In the genomic region with DNA sequence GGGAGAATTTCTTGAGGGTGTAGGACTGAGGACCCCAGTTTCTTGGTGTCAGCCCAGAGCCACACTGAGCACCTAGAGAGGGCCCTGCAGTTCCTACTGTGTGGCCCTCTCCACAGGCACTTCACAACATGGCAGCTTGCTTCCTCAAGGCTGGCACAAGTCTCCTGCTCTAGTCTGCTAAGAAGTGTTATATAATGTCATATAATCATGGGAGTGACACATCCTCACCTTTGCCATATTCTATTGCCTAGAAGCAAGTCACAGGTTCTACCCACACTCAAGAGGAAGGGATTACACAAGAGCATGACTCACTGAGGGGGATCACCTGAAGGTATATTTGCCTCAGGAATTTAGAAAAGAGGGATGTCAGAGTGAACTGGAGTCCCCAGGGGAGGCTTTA, we compare ENCODE assay signal across 14 cellular contexts. TPM values are rescaled to one million over a fixed set of nuclear protein-coding genes. Genes with fewer than 3 reads are reported as not detected.
A peak's percentile ranks its signal among the peaks of the same experiment; 100 is the strongest.
DNase-seq lines count a peak whose midpoint lies in the region; ATAC-seq, FAIRE-seq and TF ChIP-seq lines count a peak whose summit lies in the region.
"Had no signal": no experiment of that assay in that cellular context is flagged by ENCODE, and none has a peak within 500 bp of the region (broad histone marks: within the 10 kb centered on the region; RNA-seq: fewer than 3 reads in every experiment).

No MANE protein-coding gene starts in this region.

- H3K27me3 Mint-ChIP-seq in activated naive CD4-positive, alpha-beta T cell treated with anti-CD3 and anti-CD28 coated beads for 36 hours (ENCODE audit: low read depth), result peaks cover 7% of the 10 kb centered on the region
- peaks cover 5% of the 10 kb centered on the region for H3K27me3 Mint-ChIP-seq in type B pancreatic cell

- H3K36me3 ChIP-seq in RWPE2 (ENCODE audit: low read depth) (no peaks in the 10 kb centered on the region), keratinocyte (ENCODE audit: control insufficient read depth in 2 of 2, extremely low read depth in 1 of 2, insufficient read depth in 2 of 2, low read length in 2 of 2) (no peaks in the 10 kb centered on the region), heart left ventricle (no peaks in the 10 kb centered on the region)
- H3K36me3 ChIP-seq: pancreas had no signal

- no peak overlapping the region for H3K4me3 Mint-ChIP-seq in activated naive CD4-positive, alpha-beta T cell treated with anti-CD3 and anti-CD28 coated beads for 36 hours
- H3K4me3 Mint-ChIP-seq in type B pancreatic cell, result no peak overlapping the region
- H3K4me3 Mint-ChIP-seq: mesothelial cell of epicardium had no signal

- H3K4me1 ChIP-seq in RWPE2 (ENCODE audit: insufficient read depth, poor library complexity, severe bottlenecking) (peaks cover 21% of the 10 kb centered on the region), keratinocyte (ENCODE audit: control insufficient read depth, extremely low read depth, insufficient read depth, low read length) (peaks cover 27% of the 10 kb centered on the region), heart left ventricle (peaks cover 0 to 20% (median 3%) of the 10 kb centered on the region in 12 donors)

- no peaks in the 10 kb centered on the region for H3K27me3 ChIP-seq in RWPE2 (ENCODE audit: insufficient read depth, poor library complexity, severe bottlenecking)
- no peaks in the 10 kb centered on the region for H3K27me3 ChIP-seq in keratinocyte (ENCODE audit: control insufficient read depth, extremely low read depth, insufficient read depth, low read length)
- H3K27me3 ChIP-seq in heart left ventricle, result peaks cover 0 to 6% (median 0%) of the 10 kb centered on the region in 9 donors
- H3K27me3 ChIP-seq: pancreas had no signal

- no peak for TF ChIP-seq CTCF in RWPE2 (IDR thresholded peaks at IDR 0.05; ENCODE audit: poor library complexity, severe bottlenecking)
- TF ChIP-seq CTCF in keratinocyte (optimal IDR thresholded peaks at IDR 0.05 in 1 of 3, IDR thresholded peaks at IDR 0.05 in 1 of 3, conservative IDR thresholded peaks at IDR 0.05 in 1 of 3; ENCODE audit: extremely low read depth in 1 of 3, insufficient read depth in 2 of 3, low read length in 3 of 3), result no peak
- no peak for TF ChIP-seq CTCF in type B pancreatic cell (conservative IDR thresholded peaks at IDR 0.05)
- TF ChIP-seq CTCF in heart left ventricle (IDR thresholded peaks at IDR 0.05), result no peak

- H3K9me3 ChIP-seq in RWPE2 (ENCODE audit: severe bottlenecking) (no peaks in the 10 kb centered on the region), keratinocyte (ENCODE audit: control insufficient read depth, low read depth, low read length) (no peaks in the 10 kb centered on the region), heart left ventricle (no peaks in the 10 kb centered on the region)
- H3K9me3 ChIP-seq: pancreas had no signal

- peak; percentile 84 for ATAC-seq in RWPE2 (ENCODE audit: low read depth)
- ATAC-seq in heart left ventricle, result no peak

- no peaks in the 10 kb centered on the region for H3K36me3 Mint-ChIP-seq in activated naive CD4-positive, alpha-beta T cell treated with anti-CD3 and anti-CD28 coated beads for 36 hours (ENCODE audit: low read depth)
- no peaks in the 10 kb centered on the region for H3K36me3 Mint-ChIP-seq in type B pancreatic cell
- H3K36me3 Mint-ChIP-seq: mesothelial cell of epicardium had no signal

- H3K4me1 Mint-ChIP-seq in activated naive CD4-positive, alpha-beta T cell treated with anti-CD3 and anti-CD28 coated beads for 36 hours (ENCODE audit: low read depth), result peaks cover 11% of the 10 kb centered on the region
- H3K4me1 Mint-ChIP-seq in type B pancreatic cell (ENCODE audit: unreplicated experiment), result peaks cover 10% of the 10 kb centered on the region

- FAIRE-seq in keratinocyte (lab: Jason Lieb, UNC), result peak; percentile 64
- FAIRE-seq: pancreas had no signal

- H3K4me3 ChIP-seq in RWPE2 (ENCODE audit: severe bottlenecking) (no peak overlapping the region), keratinocyte (ENCODE audit: control insufficient read depth in 2 of 3, extremely low read depth in 1 of 3, insufficient read depth in 2 of 3, low read depth in 1 of 3, low read length in 3 of 3) (no peak overlapping the region), heart left ventricle (no peak overlapping the region)
- H3K4me3 ChIP-seq: pancreas had no signal

- no peaks in the 10 kb centered on the region for H3K79me2 ChIP-seq in keratinocyte (ENCODE audit: control insufficient read depth, insufficient read depth, low read length)

- CTCF ChIA-PET in activated naive CD4-positive, alpha-beta T cell treated with anti-CD3 and anti-CD28 coated beads for 36 hours (lab: Charles Lee), result interaction anchor here (2.0 kb wide), 1 partner anchor 12 kb away, joined by 5 read pairs; no protein-coding TSS in a partner anchor

- H3K27ac ChIP-seq in RWPE2 (ENCODE audit: poor library complexity, severe bottlenecking) (peak overlapping the region; percentile 20), keratinocyte (ENCODE audit: control insufficient read depth, insufficient read depth, low read length) (no peak overlapping the region), heart left ventricle (no peak overlapping the region)
- H3K27ac ChIP-seq: pancreas had no signal

- intact Hi-C loops in activated naive CD4-positive, alpha-beta T cell treated with anti-CD3 and anti-CD28 coated beads for 36 hours (cut with micrococcal nuclease), result no loop called here
- intact Hi-C loops in heart left ventricle (cut with DNase I), result no loop called here

- H2AFZ ChIP-seq in keratinocyte (ENCODE audit: control insufficient read depth, low read length), result no peak overlapping the region

- H3K27ac Mint-ChIP-seq in activated naive CD4-positive, alpha-beta T cell treated with anti-CD3 and anti-CD28 coated beads for 36 hours, result no peak overlapping the region
- H3K27ac Mint-ChIP-seq in type B pancreatic cell, result peak overlapping the region; percentile 12
- H3K27ac Mint-ChIP-seq: mesothelial cell of epicardium had no signal

- no peak for TF ChIP-seq POLR2A in heart left ventricle (IDR thresholded peaks at IDR 0.05)

- H3K9ac ChIP-seq in keratinocyte (ENCODE audit: control insufficient read depth, extremely low read depth, insufficient read depth, low read length), result no peak overlapping the region

- dilution Hi-C loops in keratinocyte (cut with MboI; ENCODE audit: extremely low pct_ligation_motif_present, low sequenced_read_pairs), result no loop called here

- H3K9me1 ChIP-seq in keratinocyte (ENCODE audit: control insufficient read depth, extremely low read depth, insufficient read depth, low read length), result no peaks in the 10 kb centered on the region

- H3K4me2 ChIP-seq in keratinocyte (ENCODE audit: control insufficient read depth, extremely low read depth, insufficient read depth, low read depth, low read length), result peak overlapping the region; percentile 41

- no peaks in the 10 kb centered on the region for H4K20me1 ChIP-seq in keratinocyte (ENCODE audit: control insufficient read depth, extremely low read depth, insufficient read depth, low read length)

- H3K9me3 Mint-ChIP-seq in activated naive CD4-positive, alpha-beta T cell treated with anti-CD3 and anti-CD28 coated beads for 36 hours, result no peaks in the 10 kb centered on the region
- no peaks in the 10 kb centered on the region for H3K9me3 Mint-ChIP-seq in type B pancreatic cell
- H3K9me3 Mint-ChIP-seq: mesothelial cell of epicardium had no signal

- DNase-seq in activated naive CD4-positive, alpha-beta T cell treated with anti-CD3 and anti-CD28 coated beads for 36 hours, result peak; percentile 24
- DNase-seq in activated naive CD4-positive, alpha-beta T cell treated with anti-CD3 and anti-CD28 coated beads, Interleukin-2, amount 50 U/mL, for 16 hours, result no peak
- DNase-seq in RWPE2 (ENCODE audit: low spot score) (no peak), keratinocyte (ENCODE audit: low read depth, low spot score) (peak; percentile 92), type B pancreatic cell (ENCODE audit: extremely low spot score, unreplicated experiment) (no peak), T-helper 2 cell (no peak), heart left ventricle (no peak), NCI-H2107 (lab: John Stamatoyannopoulos, UW) (no peak)
- DNase-seq: activated CD4-positive, alpha-beta T cell treated with anti-CD3 and anti-CD28 coated beads, Interleukin-2, amount 50 U/mL, for 1 hour; activated effector memory CD4-positive, alpha-beta T cell treated with anti-CD3 and anti-CD28 coated beads, Interleukin-2, amount 50 U/mL, for 16 hours; DMS 273 treated with DMSO at 0.1 percent for 48 hours; erythroblast; pancreas had no signal

RNA-seq across cellular contexts. Expression of gene SNX27, which starts 5.5 kb away (rescaled TPM):
- 10 to 100 TPM; 22.9 to 23.6 TPM for total RNA-seq in activated naive CD4-positive, alpha-beta T cell treated with anti-CD3 and anti-CD28 coated beads for 36 hours
- 10.2 to 17.3 TPM (median 15.7 TPM) in 3 replicates for polyA plus RNA-seq in keratinocyte
- 12.4 TPM for polyA plus RNA-seq in keratinocyte (2011; ENCODE audit: low read depth)
- 9.5 and 16.8 TPM in 2 replicates for polyA plus RNA-seq in keratinocyte (2011; cell fraction: cytosol; rRNA removed)
- polyA plus RNA-seq in keratinocyte (2011; cell fraction: nucleus; rRNA removed), result 21.6 and 22.5 TPM in 2 replicates
- polyA plus RNA-seq in keratinocyte (2012; ENCODE audit: low replicate concordance), result 8.4 and 9.4 TPM in 2 replicates
- 19.2 to 39.2 TPM (median 20.6 TPM) in 3 replicates for polyA minus RNA-seq in keratinocyte
- polyA minus RNA-seq in keratinocyte (2011; cell fraction: cytosol; rRNA and poly(A)+ RNA removed), result 16.7 TPM
- 14.8 and 33.8 TPM in 2 replicates for polyA minus RNA-seq in keratinocyte (2011; cell fraction: nucleus; rRNA and poly(A)+ RNA removed)
- total RNA-seq in type B pancreatic cell (ENCODE audit: low replicate concordance), result 33.1 and 40.7 TPM in 2 replicates
- total RNA-seq in heart left ventricle, result 10 to 100 TPM; 21.6 to 39.4 (median 33.2) TPM
- 10 to 100 TPM in 1 of 2 donors, 1 to 10 TPM in 1; 9.6 to 17.6 TPM for polyA plus RNA-seq in heart left ventricle

Comparison
In these comparisons a context has a peak if more than half of its experiments do, and no peak if none do; other contexts are left out.
1. DNase-seq: peak in activated naive CD4-positive, alpha-beta T cell treated with anti-CD3 and anti-CD28 coated beads for 36 hours (single experiment) and keratinocyte (single experiment); none in activated naive CD4-positive, alpha-beta T cell treated with anti-CD3 and anti-CD28 coated beads, Interleukin-2, amount 50 U/mL, for 16 hours (single experiment), RWPE2 (single experiment), type B pancreatic cell (single experiment), T-helper 2 cell (0 of 5), heart left ventricle (0 of 5) and NCI-H2107 (single experiment).